Comparison of ENCODE assay signal across 25 cellular contexts in the genomic region with DNA sequence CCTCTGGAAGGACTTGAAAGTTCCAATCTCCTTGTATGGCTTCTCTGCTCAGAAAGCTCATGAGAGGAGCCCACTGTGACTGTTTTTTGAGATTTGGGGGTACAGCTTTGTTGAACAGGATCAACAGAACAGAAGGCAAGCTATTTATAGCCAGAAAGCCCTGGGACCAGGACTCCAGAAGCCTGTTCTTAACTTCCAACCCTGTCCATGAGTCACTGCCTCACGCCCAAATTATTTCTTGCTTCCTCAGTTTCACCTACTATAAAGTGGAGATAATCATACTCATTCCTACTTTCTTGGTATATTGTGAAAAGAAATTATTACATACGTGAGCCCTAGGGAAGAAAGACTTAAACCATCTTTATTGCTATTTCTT.
"Had no signal": no experiment of that assay in that cellular context is flagged by ENCODE, and none has a peak within 500 bp of the region (broad histone marks: within the 10 kb centered on the region; RNA-seq: fewer than 3 reads in every experiment).

No MANE protein-coding gene starts in this region.

- DNase-seq: activated CD4-positive, alpha-beta memory T cell treated with anti-CD3 and anti-CD28 coated beads for 36 hours; activated CD4-positive, alpha-beta T cell treated with anti-CD3 and anti-CD28 coated beads, Interleukin-2, amount 10 ng/mL, durations not matched to agents 7 days and 5 days; activated CD4-positive, CD25-positive, alpha-beta regulatory T cell; activated CD8-positive, alpha-beta memory T cell treated with anti-CD3 and anti-CD28 coated beads for 24 hours; activated gamma-delta T cell; activated naive CD4-positive, alpha-beta T cell treated with anti-CD3 and anti-CD28 coated beads for 36 hours; activated T-cell treated with anti-CD3 and anti-CD28 coated beads, Interleukin-2, amount 50 U/mL, for 4 hours; amygdala; KG1; NCI-H1105; NCI-H1436 treated with DMSO at 0.1 percent for 48 hours; NCI-H187; NCI-H2081; NCI-H510A treated with DMSO at 0.1 percent for 48 hours; NCI-H69; SHP77; SW 1271 had no signal

- H3K9me3 ChIP-seq: SJSA1 had no signal

- H3K4me3 ChIP-seq: cardiac muscle cell, SJSA1 had no signal

- H3K4me1 Mint-ChIP-seq: activated CD4-positive, alpha-beta T cell treated with anti-CD3 and anti-CD28 coated beads, Interleukin-2, amount 10 ng/mL, durations not matched to agents 7 days and 5 days; activated T-helper 17 cell treated with anti-CD3 and anti-CD28 coated beads, Interleukin-2, amount 50 U/mL, for 72 hours had no signal

- H3K36me3 Mint-ChIP-seq: activated CD4-positive, alpha-beta memory T cell treated with anti-CD3 and anti-CD28 coated beads for 36 hours; activated naive CD8-positive, alpha-beta T cell had no signal

- H3K27me3 Mint-ChIP-seq: activated CD4-positive, alpha-beta memory T cell treated with anti-CD3 and anti-CD28 coated beads for 36 hours; activated CD4-positive, alpha-beta T cell treated with anti-CD3 and anti-CD28 coated beads, Interleukin-2, amount 10 ng/mL, durations not matched to agents 7 days and 5 days; activated naive CD8-positive, alpha-beta T cell; activated T-helper 17 cell treated with anti-CD3 and anti-CD28 coated beads, Interleukin-2, amount 50 U/mL, for 72 hours; brain had no signal

- H3K27ac ChIP-seq: cardiac muscle cell, SJSA1 had no signal

- H3K4me1 ChIP-seq: SJSA1 had no signal

- ATAC-seq: activated T-cell treated with anti-CD3 and anti-CD28 coated beads, Interleukin-2, amount 50 U/mL, for 4 hours; activated T-helper 17 cell treated with anti-CD3 and anti-CD28 coated beads, Interleukin-2, amount 50 U/mL, for 72 hours; SK-N-SH treated with all-trans-retinoic acid at 6 μM for 48 hours had no signal

- H3K27me3 ChIP-seq: SJSA1 had no signal

- H3K27ac Mint-ChIP-seq: activated CD4-positive, alpha-beta memory T cell treated with anti-CD3 and anti-CD28 coated beads for 36 hours; activated CD4-positive, alpha-beta T cell treated with anti-CD3 and anti-CD28 coated beads, Interleukin-2, amount 10 ng/mL, durations not matched to agents 7 days and 5 days; activated naive CD4-positive, alpha-beta T cell treated with anti-CD3 and anti-CD28 coated beads for 36 hours; activated naive CD8-positive, alpha-beta T cell; activated T-helper 17 cell treated with anti-CD3 and anti-CD28 coated beads, Interleukin-2, amount 50 U/mL, for 72 hours had no signal

- H3K9me3 Mint-ChIP-seq: activated CD4-positive, alpha-beta memory T cell treated with anti-CD3 and anti-CD28 coated beads for 36 hours; activated CD4-positive, alpha-beta T cell treated with anti-CD3 and anti-CD28 coated beads, Interleukin-2, amount 10 ng/mL, durations not matched to agents 7 days and 5 days; activated naive CD4-positive, alpha-beta T cell treated with anti-CD3 and anti-CD28 coated beads for 36 hours; activated T-cell treated with anti-CD3 and anti-CD28 coated beads, Interleukin-2, amount 50 U/mL, for 4 hours; activated T-helper 17 cell treated with anti-CD3 and anti-CD28 coated beads, Interleukin-2, amount 50 U/mL, for 72 hours had no signal

- H3K36me3 ChIP-seq: cardiac muscle cell, SJSA1 had no signal

- H3K4me3 Mint-ChIP-seq: activated CD4-positive, alpha-beta memory T cell treated with anti-CD3 and anti-CD28 coated beads for 36 hours; activated CD4-positive, alpha-beta T cell treated with anti-CD3 and anti-CD28 coated beads, Interleukin-2, amount 10 ng/mL, durations not matched to agents 7 days and 5 days; activated naive CD4-positive, alpha-beta T cell treated with anti-CD3 and anti-CD28 coated beads for 36 hours; activated naive CD8-positive, alpha-beta T cell; activated T-cell treated with anti-CD3 and anti-CD28 coated beads, Interleukin-2, amount 50 U/mL, for 4 hours; activated T-helper 17 cell treated with anti-CD3 and anti-CD28 coated beads, Interleukin-2, amount 50 U/mL, for 72 hours; brain had no signal

- FAIRE-seq: astrocyte, RCC 7860 had no signal
